ENCODE assay signal across 1 cellular context in the genomic region with DNA sequence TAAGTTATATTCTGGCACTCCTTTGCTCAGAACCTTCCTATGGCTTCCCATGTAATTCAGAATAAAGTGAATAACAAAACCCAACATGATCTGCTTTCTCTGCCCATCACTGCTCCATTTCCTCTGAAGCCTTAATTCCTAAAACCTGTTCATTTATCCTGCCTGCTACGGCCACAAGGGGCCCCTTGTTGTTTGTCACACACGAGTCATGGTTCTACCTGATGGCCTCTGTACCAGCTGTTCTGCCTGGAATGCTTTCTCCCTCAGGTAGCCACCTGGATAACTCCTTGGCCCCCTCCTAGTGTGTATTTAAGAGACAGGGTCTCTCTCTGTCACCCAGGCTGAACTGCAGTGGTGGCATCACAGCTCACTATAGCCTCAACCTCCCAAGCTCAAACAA.
A peak's percentile ranks its signal among the peaks of the same experiment; 100 is the strongest.
TF ChIP-seq lines count a peak whose summit lies in the region.

No MANE protein-coding gene starts in this region.

TF ChIP-seq in HepG2, 621 proteins besides CTCF, POLR2A, EP300 and RAD21 (continued from another document and continues in another):
- TF ChIP-seq, protein P1, sequence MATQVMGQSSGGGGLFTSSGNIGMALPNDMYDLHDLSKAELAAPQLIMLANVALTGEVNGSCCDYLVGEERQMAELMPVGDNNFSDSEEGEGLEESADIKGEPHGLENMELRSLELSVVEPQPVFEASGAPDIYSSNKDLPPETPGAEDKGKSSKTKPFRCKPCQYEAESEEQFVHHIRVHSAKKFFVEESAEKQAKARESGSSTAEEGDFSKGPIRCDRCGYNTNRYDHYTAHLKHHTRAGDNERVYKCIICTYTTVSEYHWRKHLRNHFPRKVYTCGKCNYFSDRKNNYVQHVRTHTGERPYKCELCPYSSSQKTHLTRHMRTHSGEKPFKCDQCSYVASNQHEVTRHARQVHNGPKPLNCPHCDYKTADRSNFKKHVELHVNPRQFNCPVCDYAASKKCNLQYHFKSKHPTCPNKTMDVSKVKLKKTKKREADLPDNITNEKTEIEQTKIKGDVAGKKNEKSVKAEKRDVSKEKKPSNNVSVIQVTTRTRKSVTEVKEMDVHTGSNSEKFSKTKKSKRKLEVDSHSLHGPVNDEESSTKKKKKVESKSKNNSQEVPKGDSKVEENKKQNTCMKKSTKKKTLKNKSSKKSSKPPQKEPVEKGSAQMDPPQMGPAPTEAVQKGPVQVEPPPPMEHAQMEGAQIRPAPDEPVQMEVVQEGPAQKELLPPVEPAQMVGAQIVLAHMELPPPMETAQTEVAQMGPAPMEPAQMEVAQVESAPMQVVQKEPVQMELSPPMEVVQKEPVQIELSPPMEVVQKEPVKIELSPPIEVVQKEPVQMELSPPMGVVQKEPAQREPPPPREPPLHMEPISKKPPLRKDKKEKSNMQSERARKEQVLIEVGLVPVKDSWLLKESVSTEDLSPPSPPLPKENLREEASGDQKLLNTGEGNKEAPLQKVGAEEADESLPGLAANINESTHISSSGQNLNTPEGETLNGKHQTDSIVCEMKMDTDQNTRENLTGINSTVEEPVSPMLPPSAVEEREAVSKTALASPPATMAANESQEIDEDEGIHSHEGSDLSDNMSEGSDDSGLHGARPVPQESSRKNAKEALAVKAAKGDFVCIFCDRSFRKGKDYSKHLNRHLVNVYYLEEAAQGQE (IDR thresholded peaks at IDR 0.05; ENCODE audit: borderline replicate concordance in 1 of 2, low read depth in 1 of 2, low read length in 2 of 2) = no peak
- TF ChIP-seq, protein P2, sequence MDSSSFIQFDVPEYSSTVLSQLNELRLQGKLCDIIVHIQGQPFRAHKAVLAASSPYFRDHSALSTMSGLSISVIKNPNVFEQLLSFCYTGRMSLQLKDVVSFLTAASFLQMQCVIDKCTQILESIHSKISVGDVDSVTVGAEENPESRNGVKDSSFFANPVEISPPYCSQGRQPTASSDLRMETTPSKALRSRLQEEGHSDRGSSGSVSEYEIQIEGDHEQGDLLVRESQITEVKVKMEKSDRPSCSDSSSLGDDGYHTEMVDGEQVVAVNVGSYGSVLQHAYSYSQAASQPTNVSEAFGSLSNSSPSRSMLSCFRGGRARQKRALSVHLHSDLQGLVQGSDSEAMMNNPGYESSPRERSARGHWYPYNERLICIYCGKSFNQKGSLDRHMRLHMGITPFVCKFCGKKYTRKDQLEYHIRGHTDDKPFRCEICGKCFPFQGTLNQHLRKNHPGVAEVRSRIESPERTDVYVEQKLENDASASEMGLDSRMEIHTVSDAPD (CRISPR knock-in tag; IDR thresholded peaks at IDR 0.05) = no peak
- no peak for TF ChIP-seq PPARG (CRISPR knock-in tag; conservative IDR thresholded peaks at IDR 0.05)
- TF ChIP-seq, protein P3, sequence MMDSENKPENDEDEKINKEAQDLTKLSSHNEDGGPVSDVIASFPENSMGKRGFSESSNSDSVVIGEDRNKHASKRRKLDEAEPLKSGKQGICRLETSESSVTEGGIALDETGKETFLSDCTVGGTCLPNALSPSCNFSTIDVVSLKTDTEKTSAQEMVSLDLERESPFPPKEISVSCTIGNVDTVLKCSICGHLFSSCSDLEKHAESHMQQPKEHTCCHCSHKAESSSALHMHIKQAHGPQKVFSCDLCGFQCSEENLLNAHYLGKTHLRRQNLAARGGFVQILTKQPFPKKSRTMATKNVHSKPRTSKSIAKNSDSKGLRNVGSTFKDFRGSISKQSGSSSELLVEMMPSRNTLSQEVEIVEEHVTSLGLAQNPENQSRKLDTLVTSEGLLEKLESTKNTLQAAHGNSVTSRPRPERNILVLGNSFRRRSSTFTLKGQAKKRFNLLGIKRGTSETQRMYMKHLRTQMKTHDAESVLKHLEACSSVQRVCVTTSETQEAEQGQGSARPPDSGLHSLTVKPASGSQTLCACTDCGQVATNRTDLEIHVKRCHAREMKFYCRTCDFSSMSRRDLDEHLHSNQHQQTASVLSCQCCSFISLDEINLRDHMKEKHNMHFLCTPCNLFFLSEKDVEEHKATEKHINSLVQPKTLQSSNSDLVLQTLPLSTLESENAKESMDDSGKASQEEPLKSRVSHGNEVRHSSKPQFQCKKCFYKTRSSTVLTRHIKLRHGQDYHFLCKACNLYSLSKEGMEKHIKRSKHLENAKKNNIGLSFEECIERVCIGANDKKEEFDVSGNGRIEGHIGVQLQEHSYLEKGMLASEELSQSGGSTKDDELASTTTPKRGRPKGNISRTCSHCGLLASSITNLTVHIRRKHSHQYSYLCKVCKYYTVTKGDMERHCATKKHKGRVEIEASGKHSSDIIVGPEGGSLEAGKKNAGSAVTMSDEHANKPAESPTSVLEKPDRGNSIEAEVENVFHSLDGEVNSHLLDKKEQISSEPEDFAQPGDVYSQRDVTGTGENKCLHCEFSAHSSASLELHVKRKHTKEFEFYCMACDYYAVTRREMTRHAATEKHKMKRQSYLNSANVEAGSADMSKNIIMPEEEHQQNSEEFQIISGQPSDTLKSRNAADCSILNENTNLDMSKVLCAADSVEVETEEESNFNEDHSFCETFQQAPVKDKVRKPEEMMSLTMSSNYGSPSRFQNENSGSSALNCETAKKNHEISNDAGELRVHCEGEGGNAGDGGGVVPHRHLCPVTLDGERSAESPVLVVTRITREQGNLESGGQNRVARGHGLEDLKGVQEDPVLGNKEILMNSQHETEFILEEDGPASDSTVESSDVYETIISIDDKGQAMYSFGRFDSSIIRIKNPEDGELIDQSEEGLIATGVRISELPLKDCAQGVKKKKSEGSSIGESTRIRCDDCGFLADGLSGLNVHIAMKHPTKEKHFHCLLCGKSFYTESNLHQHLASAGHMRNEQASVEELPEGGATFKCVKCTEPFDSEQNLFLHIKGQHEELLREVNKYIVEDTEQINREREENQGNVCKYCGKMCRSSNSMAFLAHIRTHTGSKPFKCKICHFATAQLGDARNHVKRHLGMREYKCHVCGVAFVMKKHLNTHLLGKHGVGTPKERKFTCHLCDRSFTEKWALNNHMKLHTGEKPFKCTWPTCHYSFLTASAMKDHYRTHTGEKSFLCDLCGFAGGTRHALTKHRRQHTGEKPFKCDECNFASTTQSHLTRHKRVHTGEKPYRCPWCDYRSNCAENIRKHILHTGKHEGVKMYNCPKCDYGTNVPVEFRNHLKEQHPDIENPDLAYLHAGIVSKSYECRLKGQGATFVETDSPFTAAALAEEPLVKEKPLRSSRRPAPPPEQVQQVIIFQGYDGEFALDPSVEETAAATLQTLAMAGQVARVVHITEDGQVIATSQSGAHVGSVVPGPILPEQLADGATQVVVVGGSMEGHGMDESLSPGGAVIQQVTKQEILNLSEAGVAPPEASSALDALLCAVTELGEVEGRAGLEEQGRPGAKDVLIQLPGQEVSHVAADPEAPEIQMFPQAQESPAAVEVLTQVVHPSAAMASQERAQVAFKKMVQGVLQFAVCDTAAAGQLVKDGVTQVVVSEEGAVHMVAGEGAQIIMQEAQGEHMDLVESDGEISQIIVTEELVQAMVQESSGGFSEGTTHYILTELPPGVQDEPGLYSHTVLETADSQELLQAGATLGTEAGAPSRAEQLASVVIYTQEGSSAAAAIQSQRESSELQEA (CRISPR knock-in tag; IDR thresholded peaks at IDR 0.05; ENCODE audit: not compliant biosample characterization) = no peak
- TF ChIP-seq, protein P4, sequence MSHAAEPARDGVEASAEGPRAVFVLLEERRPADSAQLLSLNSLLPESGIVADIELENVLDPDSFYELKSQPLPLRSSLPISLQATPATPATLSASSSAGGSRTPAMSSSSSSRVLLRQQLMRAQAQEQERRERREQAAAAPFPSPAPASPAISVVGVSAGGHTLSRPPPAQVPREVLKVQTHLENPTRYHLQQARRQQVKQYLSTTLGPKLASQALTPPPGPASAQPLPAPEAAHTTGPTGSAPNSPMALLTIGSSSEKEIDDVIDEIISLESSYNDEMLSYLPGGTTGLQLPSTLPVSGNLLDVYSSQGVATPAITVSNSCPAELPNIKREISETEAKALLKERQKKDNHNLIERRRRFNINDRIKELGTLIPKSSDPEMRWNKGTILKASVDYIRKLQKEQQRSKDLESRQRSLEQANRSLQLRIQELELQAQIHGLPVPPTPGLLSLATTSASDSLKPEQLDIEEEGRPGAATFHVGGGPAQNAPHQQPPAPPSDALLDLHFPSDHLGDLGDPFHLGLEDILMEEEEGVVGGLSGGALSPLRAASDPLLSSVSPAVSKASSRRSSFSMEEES (CRISPR knock-in tag; IDR thresholded peaks at IDR 0.05) = no peak
- no peak for TF ChIP-seq SOX6 (IDR thresholded peaks at IDR 0.05)
- 0 out of 2 replicates have a peak, but pooled peaks have one; percentile 22 for TF ChIP-seq SOX6 (CRISPR knock-in tag; IDR thresholded peaks at IDR 0.05)
- TF ChIP-seq ZKSCAN1 (IDR thresholded peaks at IDR 0.05; ENCODE audit: low read length) = no peak
- no peak for TF ChIP-seq RNF2 (conservative IDR thresholded peaks at IDR 0.05; ENCODE audit: low read depth)
- TF ChIP-seq ZNF660 (CRISPR knock-in tag; IDR thresholded peaks at IDR 0.05; ENCODE audit: borderline replicate concordance, low read depth) = no peak
- TF ChIP-seq ZNF83 (CRISPR knock-in tag; IDR thresholded peaks at IDR 0.05; ENCODE audit: borderline replicate concordance) = no peak
- TF ChIP-seq ZSCAN21 (CRISPR knock-in tag; IDR thresholded peaks at IDR 0.05; ENCODE audit: borderline replicate concordance) = no peak
- peak; percentile 80 for TF ChIP-seq XRCC5 (optimal IDR thresholded peaks at IDR 0.05; ENCODE audit: low read length)
- no peak for TF ChIP-seq GFI1 (CRISPR knock-in tag; IDR thresholded peaks at IDR 0.05; ENCODE audit: borderline replicate concordance)
- TF ChIP-seq, protein P5, sequence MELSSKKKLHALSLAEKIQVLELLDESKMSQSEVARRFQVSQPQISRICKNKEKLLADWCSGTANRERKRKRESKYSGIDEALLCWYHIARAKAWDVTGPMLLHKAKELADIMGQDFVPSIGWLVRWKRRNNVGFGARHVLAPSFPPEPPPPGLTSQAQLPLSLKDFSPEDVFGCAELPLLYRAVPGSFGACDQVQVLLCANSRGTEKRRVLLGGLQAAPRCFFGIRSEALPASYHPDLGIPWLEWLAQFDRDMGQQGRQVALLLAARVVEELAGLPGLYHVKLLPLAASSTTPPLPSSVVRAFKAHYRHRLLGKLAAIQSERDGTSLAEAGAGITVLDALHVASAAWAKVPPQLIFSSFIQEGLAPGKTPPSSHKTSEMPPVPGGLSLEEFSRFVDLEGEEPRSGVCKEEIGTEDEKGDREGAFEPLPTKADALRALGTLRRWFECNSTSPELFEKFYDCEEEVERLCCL (CRISPR knock-in tag; IDR thresholded peaks at IDR 0.05; ENCODE audit: borderline replicate concordance) = no peak
- TF ChIP-seq, protein P6, sequence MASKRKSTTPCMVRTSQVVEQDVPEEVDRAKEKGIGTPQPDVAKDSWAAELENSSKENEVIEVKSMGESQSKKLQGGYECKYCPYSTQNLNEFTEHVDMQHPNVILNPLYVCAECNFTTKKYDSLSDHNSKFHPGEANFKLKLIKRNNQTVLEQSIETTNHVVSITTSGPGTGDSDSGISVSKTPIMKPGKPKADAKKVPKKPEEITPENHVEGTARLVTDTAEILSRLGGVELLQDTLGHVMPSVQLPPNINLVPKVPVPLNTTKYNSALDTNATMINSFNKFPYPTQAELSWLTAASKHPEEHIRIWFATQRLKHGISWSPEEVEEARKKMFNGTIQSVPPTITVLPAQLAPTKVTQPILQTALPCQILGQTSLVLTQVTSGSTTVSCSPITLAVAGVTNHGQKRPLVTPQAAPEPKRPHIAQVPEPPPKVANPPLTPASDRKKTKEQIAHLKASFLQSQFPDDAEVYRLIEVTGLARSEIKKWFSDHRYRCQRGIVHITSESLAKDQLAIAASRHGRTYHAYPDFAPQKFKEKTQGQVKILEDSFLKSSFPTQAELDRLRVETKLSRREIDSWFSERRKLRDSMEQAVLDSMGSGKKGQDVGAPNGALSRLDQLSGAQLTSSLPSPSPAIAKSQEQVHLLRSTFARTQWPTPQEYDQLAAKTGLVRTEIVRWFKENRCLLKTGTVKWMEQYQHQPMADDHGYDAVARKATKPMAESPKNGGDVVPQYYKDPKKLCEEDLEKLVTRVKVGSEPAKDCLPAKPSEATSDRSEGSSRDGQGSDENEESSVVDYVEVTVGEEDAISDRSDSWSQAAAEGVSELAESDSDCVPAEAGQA (IDR thresholded peaks at IDR 0.05; ENCODE audit: low read depth) = no peak
- TF ChIP-seq, protein P6 (CRISPR knock-in tag; IDR thresholded peaks at IDR 0.05; ENCODE audit: borderline replicate concordance) = no peak
- TF ChIP-seq KDM1A (CRISPR knock-in tag; IDR thresholded peaks at IDR 0.05) = no peak
- TF ChIP-seq HDAC6 (IDR thresholded peaks at IDR 0.05; ENCODE audit: low read depth, low read length) = no peak
- TF ChIP-seq MAFF (IDR thresholded peaks at IDR 0.05; ENCODE audit: low read depth, low read length) = no peak
- TF ChIP-seq, protein P7, sequence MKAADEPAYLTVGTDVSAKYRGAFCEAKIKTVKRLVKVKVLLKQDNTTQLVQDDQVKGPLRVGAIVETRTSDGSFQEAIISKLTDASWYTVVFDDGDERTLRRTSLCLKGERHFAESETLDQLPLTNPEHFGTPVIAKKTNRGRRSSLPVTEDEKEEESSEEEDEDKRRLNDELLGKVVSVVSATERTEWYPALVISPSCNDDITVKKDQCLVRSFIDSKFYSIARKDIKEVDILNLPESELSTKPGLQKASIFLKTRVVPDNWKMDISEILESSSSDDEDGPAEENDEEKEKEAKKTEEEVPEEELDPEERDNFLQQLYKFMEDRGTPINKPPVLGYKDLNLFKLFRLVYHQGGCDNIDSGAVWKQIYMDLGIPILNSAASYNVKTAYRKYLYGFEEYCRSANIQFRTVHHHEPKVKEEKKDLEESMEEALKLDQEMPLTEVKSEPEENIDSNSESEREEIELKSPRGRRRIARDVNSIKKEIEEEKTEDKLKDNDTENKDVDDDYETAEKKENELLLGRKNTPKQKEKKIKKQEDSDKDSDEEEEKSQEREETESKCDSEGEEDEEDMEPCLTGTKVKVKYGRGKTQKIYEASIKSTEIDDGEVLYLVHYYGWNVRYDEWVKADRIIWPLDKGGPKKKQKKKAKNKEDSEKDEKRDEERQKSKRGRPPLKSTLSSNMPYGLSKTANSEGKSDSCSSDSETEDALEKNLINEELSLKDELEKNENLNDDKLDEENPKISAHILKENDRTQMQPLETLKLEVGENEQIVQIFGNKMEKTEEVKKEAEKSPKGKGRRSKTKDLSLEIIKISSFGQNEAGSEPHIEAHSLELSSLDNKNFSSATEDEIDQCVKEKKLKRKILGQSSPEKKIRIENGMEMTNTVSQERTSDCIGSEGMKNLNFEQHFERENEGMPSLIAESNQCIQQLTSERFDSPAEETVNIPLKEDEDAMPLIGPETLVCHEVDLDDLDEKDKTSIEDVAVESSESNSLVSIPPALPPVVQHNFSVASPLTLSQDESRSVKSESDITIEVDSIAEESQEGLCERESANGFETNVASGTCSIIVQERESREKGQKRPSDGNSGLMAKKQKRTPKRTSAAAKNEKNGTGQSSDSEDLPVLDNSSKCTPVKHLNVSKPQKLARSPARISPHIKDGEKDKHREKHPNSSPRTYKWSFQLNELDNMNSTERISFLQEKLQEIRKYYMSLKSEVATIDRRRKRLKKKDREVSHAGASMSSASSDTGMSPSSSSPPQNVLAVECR (CRISPR knock-in tag; IDR thresholded peaks at IDR 0.05; ENCODE audit: borderline replicate concordance) = no peak
- no peak for TF ChIP-seq FLYWCH1 (CRISPR knock-in tag; IDR thresholded peaks at IDR 0.05)
